In genomic region chr5:75611324-75612210, GRCh38 we compare ENCODE assay signal across 1 cellular context.
TF ChIP-seq lines count a peak whose summit lies in the region.

Gene ANKDD1B (plus strand): TSS chr5:75611453. CDS start chr5:75611635, 182 bp downstream.

TF ChIP-seq in HepG2, 621 proteins besides CTCF, POLR2A, EP300 and RAD21 (continued from another document and continues in another):
- no peak for TF ChIP-seq SMAD9 (CRISPR knock-in tag; IDR thresholded peaks at IDR 0.05)
- no peak for TF ChIP-seq RFX1 (IDR thresholded peaks at IDR 0.05)
- TF ChIP-seq, protein P1, sequence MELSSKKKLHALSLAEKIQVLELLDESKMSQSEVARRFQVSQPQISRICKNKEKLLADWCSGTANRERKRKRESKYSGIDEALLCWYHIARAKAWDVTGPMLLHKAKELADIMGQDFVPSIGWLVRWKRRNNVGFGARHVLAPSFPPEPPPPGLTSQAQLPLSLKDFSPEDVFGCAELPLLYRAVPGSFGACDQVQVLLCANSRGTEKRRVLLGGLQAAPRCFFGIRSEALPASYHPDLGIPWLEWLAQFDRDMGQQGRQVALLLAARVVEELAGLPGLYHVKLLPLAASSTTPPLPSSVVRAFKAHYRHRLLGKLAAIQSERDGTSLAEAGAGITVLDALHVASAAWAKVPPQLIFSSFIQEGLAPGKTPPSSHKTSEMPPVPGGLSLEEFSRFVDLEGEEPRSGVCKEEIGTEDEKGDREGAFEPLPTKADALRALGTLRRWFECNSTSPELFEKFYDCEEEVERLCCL (CRISPR knock-in tag; IDR thresholded peaks at IDR 0.05; ENCODE audit: borderline replicate concordance), result no peak
- TF ChIP-seq ZBTB25 (CRISPR knock-in tag; IDR thresholded peaks at IDR 0.05), result no peak
- TF ChIP-seq CAMTA2 (CRISPR knock-in tag; IDR thresholded peaks at IDR 0.05; ENCODE audit: borderline replicate concordance), result no peak
- peak; percentile 36; the same call in 1 of the 2 replicates for TF ChIP-seq SAP130 (CRISPR knock-in tag; IDR thresholded peaks at IDR 0.05; ENCODE audit: low read depth)
- TF ChIP-seq ZNF598 (CRISPR knock-in tag; IDR thresholded peaks at IDR 0.05; ENCODE audit: borderline replicate concordance), result no peak
- TF ChIP-seq, protein P2, sequence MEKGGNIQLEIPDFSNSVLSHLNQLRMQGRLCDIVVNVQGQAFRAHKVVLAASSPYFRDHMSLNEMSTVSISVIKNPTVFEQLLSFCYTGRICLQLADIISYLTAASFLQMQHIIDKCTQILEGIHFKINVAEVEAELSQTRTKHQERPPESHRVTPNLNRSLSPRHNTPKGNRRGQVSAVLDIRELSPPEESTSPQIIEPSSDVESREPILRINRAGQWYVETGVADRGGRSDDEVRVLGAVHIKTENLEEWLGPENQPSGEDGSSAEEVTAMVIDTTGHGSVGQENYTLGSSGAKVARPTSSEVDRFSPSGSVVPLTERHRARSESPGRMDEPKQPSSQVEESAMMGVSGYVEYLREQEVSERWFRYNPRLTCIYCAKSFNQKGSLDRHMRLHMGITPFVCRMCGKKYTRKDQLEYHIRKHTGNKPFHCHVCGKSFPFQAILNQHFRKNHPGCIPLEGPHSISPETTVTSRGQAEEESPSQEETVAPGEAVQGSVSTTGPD (CRISPR knock-in tag; IDR thresholded peaks at IDR 0.05), result no peak
- no peak for TF ChIP-seq ZBTB33 (CRISPR knock-in tag; IDR thresholded peaks at IDR 0.05)
- TF ChIP-seq ZNF543 (CRISPR knock-in tag; IDR thresholded peaks at IDR 0.05), result no peak
- no peak for TF ChIP-seq PLRG1 (conservative IDR thresholded peaks at IDR 0.05)
- TF ChIP-seq, protein P3, sequence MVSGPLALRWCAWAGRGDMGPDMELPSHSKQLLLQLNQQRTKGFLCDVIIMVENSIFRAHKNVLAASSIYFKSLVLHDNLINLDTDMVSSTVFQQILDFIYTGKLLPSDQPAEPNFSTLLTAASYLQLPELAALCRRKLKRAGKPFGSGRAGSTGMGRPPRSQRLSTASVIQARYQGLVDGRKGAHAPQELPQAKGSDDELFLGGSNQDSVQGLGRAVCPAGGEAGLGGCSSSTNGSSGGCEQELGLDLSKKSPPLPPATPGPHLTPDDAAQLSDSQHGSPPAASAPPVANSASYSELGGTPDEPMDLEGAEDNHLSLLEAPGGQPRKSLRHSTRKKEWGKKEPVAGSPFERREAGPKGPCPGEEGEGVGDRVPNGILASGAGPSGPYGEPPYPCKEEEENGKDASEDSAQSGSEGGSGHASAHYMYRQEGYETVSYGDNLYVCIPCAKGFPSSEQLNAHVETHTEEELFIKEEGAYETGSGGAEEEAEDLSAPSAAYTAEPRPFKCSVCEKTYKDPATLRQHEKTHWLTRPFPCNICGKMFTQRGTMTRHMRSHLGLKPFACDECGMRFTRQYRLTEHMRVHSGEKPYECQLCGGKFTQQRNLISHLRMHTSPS (CRISPR knock-in tag; IDR thresholded peaks at IDR 0.05; ENCODE audit: low read depth), result no peak
- TF ChIP-seq HHEX (CRISPR knock-in tag; IDR thresholded peaks at IDR 0.05), result no peak
- TF ChIP-seq GABPA (IDR thresholded peaks at IDR 0.05; ENCODE audit: low read depth, low read length), result no peak
- no peak for TF ChIP-seq GABPA (CRISPR knock-in tag; IDR thresholded peaks at IDR 0.05; ENCODE audit: low read depth)
- no peak for TF ChIP-seq HMG20B (CRISPR knock-in tag; conservative IDR thresholded peaks at IDR 0.05)
- TF ChIP-seq ZNF205 (CRISPR knock-in tag; IDR thresholded peaks at IDR 0.05), result no peak
- TF ChIP-seq ZSCAN22 (CRISPR knock-in tag; IDR thresholded peaks at IDR 0.05), result no peak
- TF ChIP-seq MTA3 (CRISPR knock-in tag; IDR thresholded peaks at IDR 0.05), result no peak
- no peak for TF ChIP-seq RCOR2 (CRISPR knock-in tag; IDR thresholded peaks at IDR 0.05)
- TF ChIP-seq HNF4G (IDR thresholded peaks at IDR 0.05; ENCODE audit: borderline replicate concordance, low read depth, low read length), result no peak
- no peak for TF ChIP-seq HNF4G (CRISPR knock-in tag; IDR thresholded peaks at IDR 0.05; ENCODE audit: borderline replicate concordance, low read depth)
- no peak for TF ChIP-seq RORA (CRISPR knock-in tag; IDR thresholded peaks at IDR 0.05)
- no peak for TF ChIP-seq ZNF674 (CRISPR knock-in tag; IDR thresholded peaks at IDR 0.05; ENCODE audit: low read depth)
- no peak for TF ChIP-seq HOXA7 (CRISPR knock-in tag; IDR thresholded peaks at IDR 0.05)
- no peak for TF ChIP-seq ZSCAN29 (CRISPR knock-in tag; conservative IDR thresholded peaks at IDR 0.05)
- TF ChIP-seq ZKSCAN5 (CRISPR knock-in tag; IDR thresholded peaks at IDR 0.05), result no peak
- no peak for TF ChIP-seq NR2C2 (CRISPR knock-in tag; IDR thresholded peaks at IDR 0.05; ENCODE audit: borderline replicate concordance)
- TF ChIP-seq, protein P4, sequence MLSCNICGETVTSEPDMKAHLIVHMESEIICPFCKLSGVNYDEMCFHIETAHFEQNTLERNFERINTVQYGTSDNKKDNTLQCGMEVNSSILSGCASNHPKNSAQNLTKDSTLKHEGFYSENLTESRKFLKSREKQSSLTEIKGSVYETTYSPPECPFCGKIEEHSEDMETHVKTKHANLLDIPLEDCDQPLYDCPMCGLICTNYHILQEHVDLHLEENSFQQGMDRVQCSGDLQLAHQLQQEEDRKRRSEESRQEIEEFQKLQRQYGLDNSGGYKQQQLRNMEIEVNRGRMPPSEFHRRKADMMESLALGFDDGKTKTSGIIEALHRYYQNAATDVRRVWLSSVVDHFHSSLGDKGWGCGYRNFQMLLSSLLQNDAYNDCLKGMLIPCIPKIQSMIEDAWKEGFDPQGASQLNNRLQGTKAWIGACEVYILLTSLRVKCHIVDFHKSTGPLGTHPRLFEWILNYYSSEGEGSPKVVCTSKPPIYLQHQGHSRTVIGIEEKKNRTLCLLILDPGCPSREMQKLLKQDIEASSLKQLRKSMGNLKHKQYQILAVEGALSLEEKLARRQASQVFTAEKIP (CRISPR knock-in tag; IDR thresholded peaks at IDR 0.05; ENCODE audit: borderline replicate concordance), result no peak
- TF ChIP-seq ZBTB21 (CRISPR knock-in tag; IDR thresholded peaks at IDR 0.05), result no peak
- no peak for TF ChIP-seq ZSCAN30 (CRISPR knock-in tag; IDR thresholded peaks at IDR 0.05)
- TF ChIP-seq, protein P5, sequence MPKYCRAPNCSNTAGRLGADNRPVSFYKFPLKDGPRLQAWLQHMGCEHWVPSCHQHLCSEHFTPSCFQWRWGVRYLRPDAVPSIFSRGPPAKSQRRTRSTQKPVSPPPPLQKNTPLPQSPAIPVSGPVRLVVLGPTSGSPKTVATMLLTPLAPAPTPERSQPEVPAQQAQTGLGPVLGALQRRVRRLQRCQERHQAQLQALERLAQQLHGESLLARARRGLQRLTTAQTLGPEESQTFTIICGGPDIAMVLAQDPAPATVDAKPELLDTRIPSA (CRISPR knock-in tag; IDR thresholded peaks at IDR 0.05; ENCODE audit: borderline replicate concordance), result no peak
- TF ChIP-seq ZNF468 (CRISPR knock-in tag; IDR thresholded peaks at IDR 0.05), result no peak
- no peak for TF ChIP-seq ZNF256 (CRISPR knock-in tag; conservative IDR thresholded peaks at IDR 0.05)
- TF ChIP-seq TP53 (CRISPR knock-in tag; conservative IDR thresholded peaks at IDR 0.05), result no peak
- TF ChIP-seq KLF11 (CRISPR knock-in tag; IDR thresholded peaks at IDR 0.05), result no peak
- TF ChIP-seq SRSF4 (IDR thresholded peaks at IDR 0.05; ENCODE audit: low read depth, low read length, poor library complexity, severe bottlenecking), result no peak
- TF ChIP-seq ZSCAN12 (CRISPR knock-in tag; IDR thresholded peaks at IDR 0.05), result no peak
- TF ChIP-seq ZBTB7A (CRISPR knock-in tag; IDR thresholded peaks at IDR 0.05), result no peak
- no peak for TF ChIP-seq ZNF83 (CRISPR knock-in tag; IDR thresholded peaks at IDR 0.05; ENCODE audit: borderline replicate concordance)
- no peak for TF ChIP-seq FOXP1 (IDR thresholded peaks at IDR 0.05)
- TF ChIP-seq FOXP1 (CRISPR knock-in tag; IDR thresholded peaks at IDR 0.05), result no peak
- TF ChIP-seq MED13 (CRISPR knock-in tag; IDR thresholded peaks at IDR 0.05), result no peak
- TF ChIP-seq POLR2AphosphoS2 (IDR thresholded peaks at IDR 0.05; ENCODE audit: low read depth, low read length), result no peak
- TF ChIP-seq, protein P6, sequence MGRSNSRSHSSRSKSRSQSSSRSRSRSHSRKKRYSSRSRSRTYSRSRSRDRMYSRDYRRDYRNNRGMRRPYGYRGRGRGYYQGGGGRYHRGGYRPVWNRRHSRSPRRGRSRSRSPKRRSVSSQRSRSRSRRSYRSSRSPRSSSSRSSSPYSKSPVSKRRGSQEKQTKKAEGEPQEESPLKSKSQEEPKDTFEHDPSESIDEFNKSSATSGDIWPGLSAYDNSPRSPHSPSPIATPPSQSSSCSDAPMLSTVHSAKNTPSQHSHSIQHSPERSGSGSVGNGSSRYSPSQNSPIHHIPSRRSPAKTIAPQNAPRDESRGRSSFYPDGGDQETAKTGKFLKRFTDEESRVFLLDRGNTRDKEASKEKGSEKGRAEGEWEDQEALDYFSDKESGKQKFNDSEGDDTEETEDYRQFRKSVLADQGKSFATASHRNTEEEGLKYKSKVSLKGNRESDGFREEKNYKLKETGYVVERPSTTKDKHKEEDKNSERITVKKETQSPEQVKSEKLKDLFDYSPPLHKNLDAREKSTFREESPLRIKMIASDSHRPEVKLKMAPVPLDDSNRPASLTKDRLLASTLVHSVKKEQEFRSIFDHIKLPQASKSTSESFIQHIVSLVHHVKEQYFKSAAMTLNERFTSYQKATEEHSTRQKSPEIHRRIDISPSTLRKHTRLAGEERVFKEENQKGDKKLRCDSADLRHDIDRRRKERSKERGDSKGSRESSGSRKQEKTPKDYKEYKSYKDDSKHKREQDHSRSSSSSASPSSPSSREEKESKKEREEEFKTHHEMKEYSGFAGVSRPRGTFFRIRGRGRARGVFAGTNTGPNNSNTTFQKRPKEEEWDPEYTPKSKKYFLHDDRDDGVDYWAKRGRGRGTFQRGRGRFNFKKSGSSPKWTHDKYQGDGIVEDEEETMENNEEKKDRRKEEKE (IDR thresholded peaks at IDR 0.05), result no peak
- no peak for TF ChIP-seq ARHGAP35 (CRISPR knock-in tag; IDR thresholded peaks at IDR 0.05; ENCODE audit: borderline replicate concordance)
- TF ChIP-seq SRSF1 (optimal IDR thresholded peaks at IDR 0.05; ENCODE audit: low read depth, low read length), result no peak
- TF ChIP-seq KLF13 (CRISPR knock-in tag; IDR thresholded peaks at IDR 0.05), result no peak
- TF ChIP-seq FIP1L1 (IDR thresholded peaks at IDR 0.05; ENCODE audit: borderline replicate concordance, insufficient read depth, low read depth, low read length), result no peak
- TF ChIP-seq RARA (CRISPR knock-in tag; IDR thresholded peaks at IDR 0.05), result no peak
- no peak for TF ChIP-seq ZNF547 (CRISPR knock-in tag; IDR thresholded peaks at IDR 0.05)
- TF ChIP-seq HINFP (CRISPR knock-in tag; IDR thresholded peaks at IDR 0.05; ENCODE audit: low read depth), result no peak
- no peak for TF ChIP-seq PHF5A (CRISPR knock-in tag; IDR thresholded peaks at IDR 0.05; ENCODE audit: low read depth, unreplicated experiment)
- TF ChIP-seq SP140L (CRISPR knock-in tag; IDR thresholded peaks at IDR 0.05; ENCODE audit: borderline replicate concordance), result no peak
- TF ChIP-seq ZNF749 (CRISPR knock-in tag; IDR thresholded peaks at IDR 0.05; ENCODE audit: borderline replicate concordance), result no peak
- no peak for TF ChIP-seq ZNF3 (CRISPR knock-in tag; IDR thresholded peaks at IDR 0.05)
- TF ChIP-seq, protein P7, sequence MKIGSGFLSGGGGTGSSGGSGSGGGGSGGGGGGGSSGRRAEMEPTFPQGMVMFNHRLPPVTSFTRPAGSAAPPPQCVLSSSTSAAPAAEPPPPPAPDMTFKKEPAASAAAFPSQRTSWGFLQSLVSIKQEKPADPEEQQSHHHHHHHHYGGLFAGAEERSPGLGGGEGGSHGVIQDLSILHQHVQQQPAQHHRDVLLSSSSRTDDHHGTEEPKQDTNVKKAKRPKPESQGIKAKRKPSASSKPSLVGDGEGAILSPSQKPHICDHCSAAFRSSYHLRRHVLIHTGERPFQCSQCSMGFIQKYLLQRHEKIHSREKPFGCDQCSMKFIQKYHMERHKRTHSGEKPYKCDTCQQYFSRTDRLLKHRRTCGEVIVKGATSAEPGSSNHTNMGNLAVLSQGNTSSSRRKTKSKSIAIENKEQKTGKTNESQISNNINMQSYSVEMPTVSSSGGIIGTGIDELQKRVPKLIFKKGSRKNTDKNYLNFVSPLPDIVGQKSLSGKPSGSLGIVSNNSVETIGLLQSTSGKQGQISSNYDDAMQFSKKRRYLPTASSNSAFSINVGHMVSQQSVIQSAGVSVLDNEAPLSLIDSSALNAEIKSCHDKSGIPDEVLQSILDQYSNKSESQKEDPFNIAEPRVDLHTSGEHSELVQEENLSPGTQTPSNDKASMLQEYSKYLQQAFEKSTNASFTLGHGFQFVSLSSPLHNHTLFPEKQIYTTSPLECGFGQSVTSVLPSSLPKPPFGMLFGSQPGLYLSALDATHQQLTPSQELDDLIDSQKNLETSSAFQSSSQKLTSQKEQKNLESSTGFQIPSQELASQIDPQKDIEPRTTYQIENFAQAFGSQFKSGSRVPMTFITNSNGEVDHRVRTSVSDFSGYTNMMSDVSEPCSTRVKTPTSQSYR (CRISPR knock-in tag; IDR thresholded peaks at IDR 0.05; ENCODE audit: borderline replicate concordance), result no peak
- 0 out of 4 replicates have a peak, but pooled peaks of 1 of the 2 experiments have one; percentile 16 for TF ChIP-seq NR2F1 (CRISPR knock-in tag; IDR thresholded peaks at IDR 0.05)
